1 cellular context compared by ENCODE assay signal in the genomic region with DNA sequence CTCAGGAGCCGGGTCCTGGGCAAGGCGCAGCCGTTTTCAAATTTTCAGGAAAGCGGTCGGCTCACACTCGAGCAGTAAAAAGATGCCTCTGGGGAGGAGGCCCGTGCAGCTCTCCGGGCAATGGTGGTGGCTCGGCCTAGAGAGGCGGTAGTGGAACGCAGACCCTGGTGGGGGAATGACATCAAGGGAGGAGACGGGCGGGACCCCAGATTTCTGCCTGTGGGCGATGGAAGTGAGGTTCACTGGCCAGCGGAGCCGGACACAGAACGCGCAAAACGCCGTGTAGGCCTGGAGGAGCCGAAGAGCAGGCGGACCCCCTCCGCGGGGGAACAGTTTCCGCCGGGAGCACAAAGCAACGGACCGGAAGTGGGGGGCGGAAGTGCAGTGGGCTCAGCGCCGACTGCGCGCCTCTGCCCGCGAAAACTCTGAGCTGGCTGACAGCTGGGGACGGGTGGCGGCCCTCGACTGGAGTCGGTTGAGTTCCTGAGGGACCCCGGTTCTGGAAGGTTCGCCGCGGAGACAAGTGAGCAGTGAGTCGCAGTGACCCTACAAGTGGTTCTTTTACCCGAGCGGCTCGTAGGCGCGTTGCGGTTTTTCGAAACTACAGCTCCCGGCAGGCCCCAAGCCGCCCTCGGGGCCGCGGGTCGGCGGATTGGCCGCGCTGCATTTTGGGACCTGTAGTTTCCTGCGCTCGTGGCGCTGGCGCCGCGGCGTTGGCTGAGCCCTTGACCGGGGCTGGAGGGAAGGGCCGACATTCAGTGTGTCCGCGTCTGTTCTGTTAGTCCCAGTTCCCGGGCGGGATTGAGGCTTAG.
TF ChIP-seq lines count a peak whose summit lies in the region.

A gene with protein sequence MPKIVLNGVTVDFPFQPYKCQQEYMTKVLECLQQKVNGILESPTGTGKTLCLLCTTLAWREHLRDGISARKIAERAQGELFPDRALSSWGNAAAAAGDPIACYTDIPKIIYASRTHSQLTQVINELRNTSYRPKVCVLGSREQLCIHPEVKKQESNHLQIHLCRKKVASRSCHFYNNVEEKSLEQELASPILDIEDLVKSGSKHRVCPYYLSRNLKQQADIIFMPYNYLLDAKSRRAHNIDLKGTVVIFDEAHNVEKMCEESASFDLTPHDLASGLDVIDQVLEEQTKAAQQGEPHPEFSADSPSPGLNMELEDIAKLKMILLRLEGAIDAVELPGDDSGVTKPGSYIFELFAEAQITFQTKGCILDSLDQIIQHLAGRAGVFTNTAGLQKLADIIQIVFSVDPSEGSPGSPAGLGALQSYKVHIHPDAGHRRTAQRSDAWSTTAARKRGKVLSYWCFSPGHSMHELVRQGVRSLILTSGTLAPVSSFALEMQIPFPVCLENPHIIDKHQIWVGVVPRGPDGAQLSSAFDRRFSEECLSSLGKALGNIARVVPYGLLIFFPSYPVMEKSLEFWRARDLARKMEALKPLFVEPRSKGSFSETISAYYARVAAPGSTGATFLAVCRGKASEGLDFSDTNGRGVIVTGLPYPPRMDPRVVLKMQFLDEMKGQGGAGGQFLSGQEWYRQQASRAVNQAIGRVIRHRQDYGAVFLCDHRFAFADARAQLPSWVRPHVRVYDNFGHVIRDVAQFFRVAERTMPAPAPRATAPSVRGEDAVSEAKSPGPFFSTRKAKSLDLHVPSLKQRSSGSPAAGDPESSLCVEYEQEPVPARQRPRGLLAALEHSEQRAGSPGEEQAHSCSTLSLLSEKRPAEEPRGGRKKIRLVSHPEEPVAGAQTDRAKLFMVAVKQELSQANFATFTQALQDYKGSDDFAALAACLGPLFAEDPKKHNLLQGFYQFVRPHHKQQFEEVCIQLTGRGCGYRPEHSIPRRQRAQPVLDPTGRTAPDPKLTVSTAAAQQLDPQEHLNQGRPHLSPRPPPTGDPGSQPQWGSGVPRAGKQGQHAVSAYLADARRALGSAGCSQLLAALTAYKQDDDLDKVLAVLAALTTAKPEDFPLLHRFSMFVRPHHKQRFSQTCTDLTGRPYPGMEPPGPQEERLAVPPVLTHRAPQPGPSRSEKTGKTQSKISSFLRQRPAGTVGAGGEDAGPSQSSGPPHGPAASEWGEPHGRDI (N-terminal part only) (plus strand): TSS at position 376 of the 812 bp plus-strand sequence. CDS start 1,091 bp downstream, outside the sequence.

TF ChIP-seq in HepG2, 621 proteins besides CTCF, POLR2A, EP300 and RAD21 (continued from another document and continues in another):
- TF ChIP-seq, protein P1, sequence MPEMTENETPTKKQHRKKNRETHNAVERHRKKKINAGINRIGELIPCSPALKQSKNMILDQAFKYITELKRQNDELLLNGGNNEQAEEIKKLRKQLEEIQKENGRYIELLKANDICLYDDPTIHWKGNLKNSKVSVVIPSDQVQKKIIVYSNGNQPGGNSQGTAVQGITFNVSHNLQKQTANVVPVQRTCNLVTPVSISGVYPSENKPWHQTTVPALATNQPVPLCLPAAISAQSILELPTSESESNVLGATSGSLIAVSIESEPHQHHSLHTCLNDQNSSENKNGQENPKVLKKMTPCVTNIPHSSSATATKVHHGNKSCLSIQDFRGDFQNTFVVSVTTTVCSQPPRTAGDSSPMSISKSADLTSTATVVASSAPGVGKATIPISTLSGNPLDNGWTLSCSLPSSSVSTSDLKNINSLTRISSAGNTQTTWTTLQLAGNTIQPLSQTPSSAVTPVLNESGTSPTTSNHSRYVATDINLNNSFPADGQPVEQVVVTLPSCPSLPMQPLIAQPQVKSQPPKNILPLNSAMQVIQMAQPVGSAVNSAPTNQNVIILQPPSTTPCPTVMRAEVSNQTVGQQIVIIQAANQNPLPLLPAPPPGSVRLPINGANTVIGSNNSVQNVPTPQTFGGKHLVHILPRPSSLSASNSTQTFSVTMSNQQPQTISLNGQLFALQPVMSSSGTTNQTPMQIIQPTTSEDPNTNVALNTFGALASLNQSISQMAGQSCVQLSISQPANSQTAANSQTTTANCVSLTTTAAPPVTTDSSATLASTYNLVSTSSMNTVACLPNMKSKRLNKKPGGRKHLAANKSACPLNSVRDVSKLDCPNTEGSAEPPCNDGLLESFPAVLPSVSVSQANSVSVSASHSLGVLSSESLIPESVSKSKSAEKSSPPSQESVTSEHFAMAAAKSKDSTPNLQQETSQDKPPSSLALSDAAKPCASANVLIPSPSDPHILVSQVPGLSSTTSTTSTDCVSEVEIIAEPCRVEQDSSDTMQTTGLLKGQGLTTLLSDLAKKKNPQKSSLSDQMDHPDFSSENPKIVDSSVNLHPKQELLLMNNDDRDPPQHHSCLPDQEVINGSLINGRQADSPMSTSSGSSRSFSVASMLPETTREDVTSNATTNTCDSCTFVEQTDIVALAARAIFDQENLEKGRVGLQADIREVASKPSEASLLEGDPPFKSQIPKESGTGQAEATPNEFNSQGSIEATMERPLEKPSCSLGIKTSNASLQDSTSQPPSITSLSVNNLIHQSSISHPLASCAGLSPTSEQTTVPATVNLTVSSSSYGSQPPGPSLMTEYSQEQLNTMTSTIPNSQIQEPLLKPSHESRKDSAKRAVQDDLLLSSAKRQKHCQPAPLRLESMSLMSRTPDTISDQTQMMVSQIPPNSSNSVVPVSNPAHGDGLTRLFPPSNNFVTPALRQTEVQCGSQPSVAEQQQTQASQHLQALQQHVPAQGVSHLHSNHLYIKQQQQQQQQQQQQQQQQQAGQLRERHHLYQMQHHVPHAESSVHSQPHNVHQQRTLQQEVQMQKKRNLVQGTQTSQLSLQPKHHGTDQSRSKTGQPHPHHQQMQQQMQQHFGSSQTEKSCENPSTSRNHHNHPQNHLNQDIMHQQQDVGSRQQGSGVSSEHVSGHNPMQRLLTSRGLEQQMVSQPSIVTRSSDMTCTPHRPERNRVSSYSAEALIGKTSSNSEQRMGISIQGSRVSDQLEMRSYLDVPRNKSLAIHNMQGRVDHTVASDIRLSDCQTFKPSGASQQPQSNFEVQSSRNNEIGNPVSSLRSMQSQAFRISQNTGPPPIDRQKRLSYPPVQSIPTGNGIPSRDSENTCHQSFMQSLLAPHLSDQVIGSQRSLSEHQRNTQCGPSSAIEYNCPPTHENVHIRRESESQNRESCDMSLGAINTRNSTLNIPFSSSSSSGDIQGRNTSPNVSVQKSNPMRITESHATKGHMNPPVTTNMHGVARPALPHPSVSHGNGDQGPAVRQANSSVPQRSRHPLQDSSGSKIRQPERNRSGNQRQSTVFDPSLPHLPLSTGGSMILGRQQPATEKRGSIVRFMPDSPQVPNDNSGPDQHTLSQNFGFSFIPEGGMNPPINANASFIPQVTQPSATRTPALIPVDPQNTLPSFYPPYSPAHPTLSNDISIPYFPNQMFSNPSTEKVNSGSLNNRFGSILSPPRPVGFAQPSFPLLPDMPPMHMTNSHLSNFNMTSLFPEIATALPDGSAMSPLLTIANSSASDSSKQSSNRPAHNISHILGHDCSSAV (CRISPR knock-in tag; IDR thresholded peaks at IDR 0.05; ENCODE audit: borderline replicate concordance), result no peak
- TF ChIP-seq, protein P2, sequence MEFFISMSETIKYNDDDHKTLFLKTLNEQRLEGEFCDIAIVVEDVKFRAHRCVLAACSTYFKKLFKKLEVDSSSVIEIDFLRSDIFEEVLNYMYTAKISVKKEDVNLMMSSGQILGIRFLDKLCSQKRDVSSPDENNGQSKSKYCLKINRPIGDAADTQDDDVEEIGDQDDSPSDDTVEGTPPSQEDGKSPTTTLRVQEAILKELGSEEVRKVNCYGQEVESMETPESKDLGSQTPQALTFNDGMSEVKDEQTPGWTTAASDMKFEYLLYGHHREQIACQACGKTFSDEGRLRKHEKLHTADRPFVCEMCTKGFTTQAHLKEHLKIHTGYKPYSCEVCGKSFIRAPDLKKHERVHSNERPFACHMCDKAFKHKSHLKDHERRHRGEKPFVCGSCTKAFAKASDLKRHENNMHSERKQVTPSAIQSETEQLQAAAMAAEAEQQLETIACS (CRISPR knock-in tag; IDR thresholded peaks at IDR 0.05), result peak; percentile 85
- TF ChIP-seq NFYB (CRISPR knock-in tag; IDR thresholded peaks at IDR 0.05) (peak; percentile 75), ZNF543 (CRISPR knock-in tag; IDR thresholded peaks at IDR 0.05) (peak; percentile 90), ZNF615 (CRISPR knock-in tag; IDR thresholded peaks at IDR 0.05; ENCODE audit: borderline replicate concordance) (0 out of 2 replicates have a peak, but pooled peaks have one; percentile 79), ARNT2 (CRISPR knock-in tag; IDR thresholded peaks at IDR 0.05; ENCODE audit: low read depth) (peak; percentile 82), NR2F6 (IDR thresholded peaks at IDR 0.05) (peak; percentile 64; the same call in 1 of the 2 replicates), NR2F6 (CRISPR knock-in tag; IDR thresholded peaks at IDR 0.05) (0 out of 2 replicates have a peak, but pooled peaks have one; percentile 38), JARID2 (CRISPR knock-in tag; IDR thresholded peaks at IDR 0.05; ENCODE audit: insufficient replicate concordance) (peak; percentile 93), ZNF251 (CRISPR knock-in tag; IDR thresholded peaks at IDR 0.05) (0 out of 2 replicates have a peak, but pooled peaks have one; percentile 17), ZNF724P (CRISPR knock-in tag; IDR thresholded peaks at IDR 0.05; ENCODE audit: borderline replicate concordance) (peak; percentile 91), ZNF143 (CRISPR knock-in tag; IDR thresholded peaks at IDR 0.05) (peak; percentile 99), REL (CRISPR knock-in tag; conservative IDR thresholded peaks at IDR 0.05) (0 out of 2 replicates have a peak, but pooled peaks have one; percentile 36), NR2C2 (CRISPR knock-in tag; IDR thresholded peaks at IDR 0.05; ENCODE audit: borderline replicate concordance) (peak; percentile 98), NFKBIZ (CRISPR knock-in tag; IDR thresholded peaks at IDR 0.05) (no peak; the same call in 1 of the 2 replicates), NONO (IDR thresholded peaks at IDR 0.05) (no peak), NONO (CRISPR knock-in tag; conservative IDR thresholded peaks at IDR 0.05) (peak; percentile 97), TMF1 (CRISPR knock-in tag; IDR thresholded peaks at IDR 0.05; ENCODE audit: low read depth) (peak; percentile 71)
- TF ChIP-seq, protein P3, sequence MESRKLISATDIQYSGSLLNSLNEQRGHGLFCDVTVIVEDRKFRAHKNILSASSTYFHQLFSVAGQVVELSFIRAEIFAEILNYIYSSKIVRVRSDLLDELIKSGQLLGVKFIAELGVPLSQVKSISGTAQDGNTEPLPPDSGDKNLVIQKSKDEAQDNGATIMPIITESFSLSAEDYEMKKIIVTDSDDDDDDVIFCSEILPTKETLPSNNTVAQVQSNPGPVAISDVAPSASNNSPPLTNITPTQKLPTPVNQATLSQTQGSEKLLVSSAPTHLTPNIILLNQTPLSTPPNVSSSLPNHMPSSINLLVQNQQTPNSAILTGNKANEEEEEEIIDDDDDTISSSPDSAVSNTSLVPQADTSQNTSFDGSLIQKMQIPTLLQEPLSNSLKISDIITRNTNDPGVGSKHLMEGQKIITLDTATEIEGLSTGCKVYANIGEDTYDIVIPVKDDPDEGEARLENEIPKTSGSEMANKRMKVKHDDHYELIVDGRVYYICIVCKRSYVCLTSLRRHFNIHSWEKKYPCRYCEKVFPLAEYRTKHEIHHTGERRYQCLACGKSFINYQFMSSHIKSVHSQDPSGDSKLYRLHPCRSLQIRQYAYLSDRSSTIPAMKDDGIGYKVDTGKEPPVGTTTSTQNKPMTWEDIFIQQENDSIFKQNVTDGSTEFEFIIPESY (CRISPR knock-in tag; IDR thresholded peaks at IDR 0.05), result peak; percentile 90
- TF ChIP-seq, protein P4, sequence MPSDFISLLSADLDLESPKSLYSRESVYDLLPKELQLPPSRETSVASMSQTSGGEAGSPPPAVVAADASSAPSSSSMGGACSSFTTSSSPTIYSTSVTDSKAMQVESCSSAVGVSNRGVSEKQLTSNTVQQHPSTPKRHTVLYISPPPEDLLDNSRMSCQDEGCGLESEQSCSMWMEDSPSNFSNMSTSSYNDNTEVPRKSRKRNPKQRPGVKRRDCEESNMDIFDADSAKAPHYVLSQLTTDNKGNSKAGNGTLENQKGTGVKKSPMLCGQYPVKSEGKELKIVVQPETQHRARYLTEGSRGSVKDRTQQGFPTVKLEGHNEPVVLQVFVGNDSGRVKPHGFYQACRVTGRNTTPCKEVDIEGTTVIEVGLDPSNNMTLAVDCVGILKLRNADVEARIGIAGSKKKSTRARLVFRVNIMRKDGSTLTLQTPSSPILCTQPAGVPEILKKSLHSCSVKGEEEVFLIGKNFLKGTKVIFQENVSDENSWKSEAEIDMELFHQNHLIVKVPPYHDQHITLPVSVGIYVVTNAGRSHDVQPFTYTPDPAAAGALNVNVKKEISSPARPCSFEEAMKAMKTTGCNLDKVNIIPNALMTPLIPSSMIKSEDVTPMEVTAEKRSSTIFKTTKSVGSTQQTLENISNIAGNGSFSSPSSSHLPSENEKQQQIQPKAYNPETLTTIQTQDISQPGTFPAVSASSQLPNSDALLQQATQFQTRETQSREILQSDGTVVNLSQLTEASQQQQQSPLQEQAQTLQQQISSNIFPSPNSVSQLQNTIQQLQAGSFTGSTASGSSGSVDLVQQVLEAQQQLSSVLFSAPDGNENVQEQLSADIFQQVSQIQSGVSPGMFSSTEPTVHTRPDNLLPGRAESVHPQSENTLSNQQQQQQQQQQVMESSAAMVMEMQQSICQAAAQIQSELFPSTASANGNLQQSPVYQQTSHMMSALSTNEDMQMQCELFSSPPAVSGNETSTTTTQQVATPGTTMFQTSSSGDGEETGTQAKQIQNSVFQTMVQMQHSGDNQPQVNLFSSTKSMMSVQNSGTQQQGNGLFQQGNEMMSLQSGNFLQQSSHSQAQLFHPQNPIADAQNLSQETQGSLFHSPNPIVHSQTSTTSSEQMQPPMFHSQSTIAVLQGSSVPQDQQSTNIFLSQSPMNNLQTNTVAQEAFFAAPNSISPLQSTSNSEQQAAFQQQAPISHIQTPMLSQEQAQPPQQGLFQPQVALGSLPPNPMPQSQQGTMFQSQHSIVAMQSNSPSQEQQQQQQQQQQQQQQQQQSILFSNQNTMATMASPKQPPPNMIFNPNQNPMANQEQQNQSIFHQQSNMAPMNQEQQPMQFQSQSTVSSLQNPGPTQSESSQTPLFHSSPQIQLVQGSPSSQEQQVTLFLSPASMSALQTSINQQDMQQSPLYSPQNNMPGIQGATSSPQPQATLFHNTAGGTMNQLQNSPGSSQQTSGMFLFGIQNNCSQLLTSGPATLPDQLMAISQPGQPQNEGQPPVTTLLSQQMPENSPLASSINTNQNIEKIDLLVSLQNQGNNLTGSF (CRISPR knock-in tag; IDR thresholded peaks at IDR 0.05), result peak; percentile 91
- TF ChIP-seq, protein P5, sequence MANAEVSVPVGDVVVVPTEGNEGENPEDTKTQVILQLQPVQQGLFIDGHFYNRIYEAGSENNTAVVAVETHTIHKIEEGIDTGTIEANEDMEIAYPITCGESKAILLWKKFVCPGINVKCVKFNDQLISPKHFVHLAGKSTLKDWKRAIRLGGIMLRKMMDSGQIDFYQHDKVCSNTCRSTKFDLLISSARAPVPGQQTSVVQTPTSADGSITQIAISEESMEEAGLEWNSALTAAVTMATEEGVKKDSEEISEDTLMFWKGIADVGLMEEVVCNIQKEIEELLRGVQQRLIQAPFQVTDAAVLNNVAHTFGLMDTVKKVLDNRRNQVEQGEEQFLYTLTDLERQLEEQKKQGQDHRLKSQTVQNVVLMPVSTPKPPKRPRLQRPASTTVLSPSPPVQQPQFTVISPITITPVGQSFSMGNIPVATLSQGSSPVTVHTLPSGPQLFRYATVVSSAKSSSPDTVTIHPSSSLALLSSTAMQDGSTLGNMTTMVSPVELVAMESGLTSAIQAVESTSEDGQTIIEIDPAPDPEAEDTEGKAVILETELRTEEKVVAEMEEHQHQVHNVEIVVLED (CRISPR knock-in tag; IDR thresholded peaks at IDR 0.05; ENCODE audit: borderline replicate concordance), result peak; percentile 95
